Comparison of ENCODE assay signal across 16 cellular contexts in the genomic region with DNA sequence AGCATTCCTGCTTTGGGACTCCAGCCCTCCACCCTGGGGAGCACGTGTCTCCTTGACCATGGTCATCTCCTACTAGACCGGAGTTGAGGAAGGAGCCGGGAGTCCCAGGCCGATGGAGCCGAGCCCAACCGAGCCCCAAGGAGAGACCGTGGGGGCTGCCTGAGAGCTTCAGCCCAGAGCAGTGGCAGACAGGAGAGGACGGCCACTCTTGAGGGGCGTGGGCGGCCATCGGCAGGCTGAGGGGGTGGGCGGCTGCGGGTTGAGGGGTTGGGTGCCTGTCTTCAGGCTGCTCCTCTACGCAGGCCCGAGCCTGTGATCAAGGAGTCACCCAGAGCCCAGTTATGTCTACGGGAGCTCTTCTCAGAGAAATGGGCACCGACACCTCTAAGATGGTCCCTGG.
"Had no signal": no experiment of that assay in that cellular context is flagged by ENCODE, and none has a peak within 500 bp of the region (broad histone marks: within the 10 kb centered on the region; RNA-seq: fewer than 3 reads in every experiment).

No MANE protein-coding gene starts in this region.

- H3K4me1 ChIP-seq: neural progenitor cell, uterus had no signal

- H3K27ac Mint-ChIP-seq: natural killer cell treated with Interleukin-12 subunit alpha and Interleukin-12 subunit beta and Interleukin-15 and Interleukin-18, amount 100 ng/mL, for 72 hours; neural progenitor cell had no signal

- H2AFZ ChIP-seq: neural progenitor cell had no signal

- H3K4me3 Mint-ChIP-seq: natural killer cell treated with Interleukin-12 subunit alpha and Interleukin-12 subunit beta and Interleukin-15 and Interleukin-18, amount 100 ng/mL, for 72 hours; neural progenitor cell had no signal

- H3K9ac ChIP-seq: neural progenitor cell had no signal

- H3K27ac ChIP-seq: coronary artery, heart right ventricle, neural progenitor cell, sigmoid colon, skin epidermis, uterus had no signal

- DNase-seq: central memory CD4-positive, alpha-beta T cell; effector CD4-positive, alpha-beta T cell; foreskin melanocyte; heart right ventricle; hypothalamus; midbrain; occipital lobe; sigmoid colon; stimulated activated CD4-positive, alpha-beta T cell treated with anti-CD3 and anti-CD28 coated beads, Interleukin-12 subunit alpha, Interleukin-12 subunit beta, amount 100 ng/mL, for 4 hours; stimulated activated naive CD4-positive, alpha-beta T cell treated with Interleukin-2 at 50 U/mL for 16 hours; trophoblast cell; uterus had no signal

- H3K9me3 Mint-ChIP-seq: natural killer cell treated with Interleukin-12 subunit alpha and Interleukin-12 subunit beta and Interleukin-15 and Interleukin-18, amount 100 ng/mL, for 72 hours had no signal

- H3K4me2 ChIP-seq: neural progenitor cell had no signal

- H3K9me3 ChIP-seq: sigmoid colon, uterus had no signal

- H3K36me3 Mint-ChIP-seq: natural killer cell treated with Interleukin-12 subunit alpha and Interleukin-12 subunit beta and Interleukin-15 and Interleukin-18, amount 100 ng/mL, for 72 hours had no signal

- H3K4me3 ChIP-seq: coronary artery, heart right ventricle, neural progenitor cell, sigmoid colon, skin epidermis, uterus had no signal

- ATAC-seq: heart right ventricle; natural killer cell treated with Interleukin-12 subunit alpha and Interleukin-12 subunit beta and Interleukin-15 and Interleukin-18, amount 100 ng/mL, for 72 hours had no signal

- H3K27me3 ChIP-seq: neural progenitor cell, sigmoid colon, uterus had no signal

- H3K36me3 ChIP-seq: heart right ventricle, neural progenitor cell, sigmoid colon, uterus had no signal
